In the genomic region with DNA sequence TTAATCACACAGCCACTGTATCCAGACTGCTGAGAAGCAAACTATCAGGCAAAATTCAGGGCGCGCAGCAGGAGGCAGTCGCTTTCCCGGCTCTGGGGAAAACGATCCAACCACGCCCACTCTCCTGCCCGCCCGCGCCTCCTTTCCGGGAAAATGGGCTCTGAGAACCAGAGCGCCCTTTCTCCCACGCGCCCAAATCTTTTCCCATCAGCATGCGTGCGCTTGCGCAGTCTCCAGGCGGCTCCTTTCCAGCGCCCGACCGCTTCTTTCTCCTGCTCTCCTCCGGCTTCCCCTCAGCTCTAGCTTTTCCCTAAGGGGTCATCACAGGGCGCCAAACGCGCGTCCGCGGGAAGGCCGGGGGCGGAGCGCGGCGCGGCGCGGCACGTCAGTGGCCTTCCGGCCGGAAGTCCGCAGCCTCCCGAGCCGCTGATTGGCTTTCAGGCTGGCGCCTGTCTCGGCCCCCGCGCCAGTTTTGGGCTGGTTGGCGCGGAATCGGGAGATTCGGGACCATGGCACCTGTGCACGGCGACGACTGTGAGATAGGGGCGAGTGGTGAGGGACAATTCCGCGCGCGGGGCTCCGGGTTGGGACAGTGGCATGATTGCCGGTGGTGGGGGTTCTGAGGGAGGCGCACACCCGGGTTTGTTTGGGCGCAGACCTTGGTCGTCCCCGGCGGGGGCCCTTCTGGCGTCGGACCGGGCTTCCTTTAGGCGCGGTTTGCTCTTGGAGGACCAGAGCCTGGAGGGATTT, we compare ENCODE assay signal across 8 cellular contexts. TPM values are rescaled to one million over a fixed set of nuclear protein-coding genes. Genes with fewer than 3 reads are reported as not detected.
A peak's percentile ranks its signal among the peaks of the same experiment; 100 is the strongest.
DNase-seq lines count a peak whose midpoint lies in the region; ATAC-seq and TF ChIP-seq lines count a peak whose summit lies in the region.

A gene with protein sequence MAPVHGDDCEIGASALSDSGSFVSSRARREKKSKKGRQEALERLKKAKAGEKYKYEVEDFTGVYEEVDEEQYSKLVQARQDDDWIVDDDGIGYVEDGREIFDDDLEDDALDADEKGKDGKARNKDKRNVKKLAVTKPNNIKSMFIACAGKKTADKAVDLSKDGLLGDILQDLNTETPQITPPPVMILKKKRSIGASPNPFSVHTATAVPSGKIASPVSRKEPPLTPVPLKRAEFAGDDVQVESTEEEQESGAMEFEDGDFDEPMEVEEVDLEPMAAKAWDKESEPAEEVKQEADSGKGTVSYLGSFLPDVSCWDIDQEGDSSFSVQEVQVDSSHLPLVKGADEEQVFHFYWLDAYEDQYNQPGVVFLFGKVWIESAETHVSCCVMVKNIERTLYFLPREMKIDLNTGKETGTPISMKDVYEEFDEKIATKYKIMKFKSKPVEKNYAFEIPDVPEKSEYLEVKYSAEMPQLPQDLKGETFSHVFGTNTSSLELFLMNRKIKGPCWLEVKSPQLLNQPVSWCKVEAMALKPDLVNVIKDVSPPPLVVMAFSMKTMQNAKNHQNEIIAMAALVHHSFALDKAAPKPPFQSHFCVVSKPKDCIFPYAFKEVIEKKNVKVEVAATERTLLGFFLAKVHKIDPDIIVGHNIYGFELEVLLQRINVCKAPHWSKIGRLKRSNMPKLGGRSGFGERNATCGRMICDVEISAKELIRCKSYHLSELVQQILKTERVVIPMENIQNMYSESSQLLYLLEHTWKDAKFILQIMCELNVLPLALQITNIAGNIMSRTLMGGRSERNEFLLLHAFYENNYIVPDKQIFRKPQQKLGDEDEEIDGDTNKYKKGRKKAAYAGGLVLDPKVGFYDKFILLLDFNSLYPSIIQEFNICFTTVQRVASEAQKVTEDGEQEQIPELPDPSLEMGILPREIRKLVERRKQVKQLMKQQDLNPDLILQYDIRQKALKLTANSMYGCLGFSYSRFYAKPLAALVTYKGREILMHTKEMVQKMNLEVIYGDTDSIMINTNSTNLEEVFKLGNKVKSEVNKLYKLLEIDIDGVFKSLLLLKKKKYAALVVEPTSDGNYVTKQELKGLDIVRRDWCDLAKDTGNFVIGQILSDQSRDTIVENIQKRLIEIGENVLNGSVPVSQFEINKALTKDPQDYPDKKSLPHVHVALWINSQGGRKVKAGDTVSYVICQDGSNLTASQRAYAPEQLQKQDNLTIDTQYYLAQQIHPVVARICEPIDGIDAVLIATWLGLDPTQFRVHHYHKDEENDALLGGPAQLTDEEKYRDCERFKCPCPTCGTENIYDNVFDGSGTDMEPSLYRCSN (N-terminal part only) (plus strand): TSS at position 466 of the 750 bp plus-strand sequence. CDS start 44 bp downstream, at position 510.

- no peaks in the 10 kb centered on the region for H3K36me3 ChIP-seq in CD4-positive, CD25-positive, alpha-beta regulatory T cell (ENCODE audit: control insufficient read depth, insufficient read depth, low read length)
- H3K36me3 ChIP-seq in liver (ENCODE audit: control insufficient read depth in 4 of 4, insufficient read depth in 3 of 4, low read depth in 1 of 4, low read length in 3 of 4): no peaks in the 10 kb centered on the region

- no peaks in the 10 kb centered on the region for H3K36me3 Mint-ChIP-seq in CD4-positive, CD25-positive, alpha-beta regulatory T cell

- TF ChIP-seq CTCF in dorsolateral prefrontal cortex (IDR thresholded peaks at IDR 0.05 in 54 of 56, conservative IDR thresholded peaks at IDR 0.05 in 2 of 56; ENCODE audit: low read depth in 1 of 56, partially characterized antibody in 56 of 56) (peak in 41 of 56 donors; percentile 1 to 63 (median 32)), liver (IDR thresholded peaks at IDR 0.05; ENCODE audit: low read depth, low read length, missing input control) (no peak)

- under 1% methylated on average over 70 of the region's 70 CpGs for WGBS in liver

- no peaks in the 10 kb centered on the region for H3K27me3 ChIP-seq in CD4-positive, CD25-positive, alpha-beta regulatory T cell (ENCODE audit: control insufficient read depth, insufficient read depth, low read length)
- H3K27me3 ChIP-seq in dorsolateral prefrontal cortex (peaks cover 0 to 17% (median 0%) of the 10 kb centered on the region in 45 donors), liver (ENCODE audit: control insufficient read depth in 4 of 4, insufficient read depth in 4 of 4, low read length in 3 of 4) (no peaks in the 10 kb centered on the region)

- H3K9ac ChIP-seq in liver (ENCODE audit: low read depth in 1 of 2, low read length in 2 of 2): peak within 1 kb of the TSS; percentile 5 to 31

- no peaks in the 10 kb centered on the region for H3K9me3 ChIP-seq in CD4-positive, CD25-positive, alpha-beta regulatory T cell (ENCODE audit: control insufficient read depth in 2 of 2, low read length in 2 of 2)
- no peaks in the 10 kb centered on the region for H3K9me3 ChIP-seq in liver (ENCODE audit: control insufficient read depth in 4 of 4, low read length in 3 of 4)

- peaks cover 6 to 22% (median 13%) of the 10 kb centered on the region in 4 donors for H3K4me1 Mint-ChIP-seq in CD4-positive, CD25-positive, alpha-beta regulatory T cell

- peak within 1 kb of the TSS; percentile 77 to 84 (median 83) for H3K27ac Mint-ChIP-seq in CD4-positive, CD25-positive, alpha-beta regulatory T cell

- peaks cover 8% of the 10 kb centered on the region for H3K27me3 Mint-ChIP-seq in CD4-positive, CD25-positive, alpha-beta regulatory T cell

- H3K4me3 Mint-ChIP-seq in CD4-positive, CD25-positive, alpha-beta regulatory T cell: peak within 1 kb of the TSS; percentile 90 to 96 (median 92)

- H3K4me3 ChIP-seq in CD4-positive, CD25-positive, alpha-beta regulatory T cell (ENCODE audit: low read depth, low read length): peak within 1 kb of the TSS; percentile 88
- H3K4me3 ChIP-seq in dorsolateral prefrontal cortex: peak within 1 kb of the TSS; percentile 45 to 82 (median 67)
- peak within 1 kb of the TSS; percentile 56 to 63 (median 61) for H3K4me3 ChIP-seq in liver (ENCODE audit: low read depth in 1 of 3, low read length in 3 of 3)

- DNase-seq in CD4-positive, CD25-positive, alpha-beta regulatory T cell: peak; percentile 55 to 82 (median 60)
- peak; percentile 88 for DNase-seq in NCI-H748 treated with DMSO at 0.1 percent for 48 hours (lab: John Stamatoyannopoulos, UW)
- DNase-seq in activated CD4-positive, alpha-beta T cell treated with anti-CD3 and anti-CD28 coated beads, Interleukin-2, amount 50 U/mL, for 48 hours: peak; percentile 81 to 87
- peak; percentile 84 to 93 (median 88) for DNase-seq in dorsolateral prefrontal cortex
- peak; percentile 74 for DNase-seq in stimulated activated CD4-positive, alpha-beta T cell treated with anti-CD3 and anti-CD28 coated beads, Interleukin-4, amount 100 ng/mL, for 1 hour

- peaks cover 5% of the 10 kb centered on the region for H3K4me1 ChIP-seq in CD4-positive, CD25-positive, alpha-beta regulatory T cell (ENCODE audit: control insufficient read depth, insufficient read depth, low read length, poor library complexity, severe bottlenecking)
- H3K4me1 ChIP-seq in liver (ENCODE audit: control insufficient read depth in 4 of 4, insufficient read depth in 4 of 4, low read length in 3 of 4): peaks cover 0 to 9% (median 2%) of the 10 kb centered on the region in 4 donors

- ATAC-seq in CD4-positive, CD25-positive, alpha-beta regulatory T cell (ENCODE audit: low read depth in 2 of 2): peak; percentile 89 to 91
- ATAC-seq in GM19397 (IDR thresholded peaks at IDR 0.05; ENCODE audit: unreplicated experiment) (peak; percentile 96), HG03565 (IDR thresholded peaks at IDR 0.05; ENCODE audit: unreplicated experiment) (peak; percentile 98)

- peak; percentile 30 to 54 for TF ChIP-seq RAD21 in liver (IDR thresholded peaks at IDR 0.05)

- intact Hi-C loops in dorsolateral prefrontal cortex (cut with DNase I): no loop called here

- peak within 1 kb of the TSS; percentile 51 for H3K27ac ChIP-seq in CD4-positive, CD25-positive, alpha-beta regulatory T cell (ENCODE audit: insufficient read depth, low read length, poor library complexity, severe bottlenecking)
- H3K27ac ChIP-seq in dorsolateral prefrontal cortex (peak within 1 kb of the TSS in 56 of 59 donors; percentile 7 to 85 (median 68)), liver (ENCODE audit: low read depth in 1 of 2, low read length in 2 of 2) (peak within 1 kb of the TSS; percentile 66 to 70)

- no peaks in the 10 kb centered on the region for H3K9me3 Mint-ChIP-seq in CD4-positive, CD25-positive, alpha-beta regulatory T cell

TF ChIP-seq in liver, 16 proteins besides CTCF, POLR2A, EP300 and RAD21 (continues in another document):
- TF ChIP-seq SP1 (IDR thresholded peaks at IDR 0.05) (peak; percentile 76), GABPA (IDR thresholded peaks at IDR 0.05 in 1 of 2, conservative IDR thresholded peaks at IDR 0.05 in 1 of 2) (peak in 1 of 2 donors; percentile 88), NR2F2 (IDR thresholded peaks at IDR 0.05) (no peak), FOXA2 (IDR thresholded peaks at IDR 0.05) (peak; percentile 25), RXRA (IDR thresholded peaks at IDR 0.05) (peak; percentile 25 to 48), TAF1 (conservative IDR thresholded peaks at IDR 0.05) (no peak)
- TF ChIP-seq, protein P1, sequence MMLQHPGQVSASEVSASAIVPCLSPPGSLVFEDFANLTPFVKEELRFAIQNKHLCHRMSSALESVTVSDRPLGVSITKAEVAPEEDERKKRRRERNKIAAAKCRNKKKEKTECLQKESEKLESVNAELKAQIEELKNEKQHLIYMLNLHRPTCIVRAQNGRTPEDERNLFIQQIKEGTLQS (IDR thresholded peaks at IDR 0.05): no peak

RNA-seq across cellular contexts. Expression of the gene that starts here (rescaled TPM):
- 10.2 TPM for total RNA-seq in CD4-positive, CD25-positive, alpha-beta regulatory T cell
- 1 to 10 TPM; 3.1 to 4.9 (median 4.5) TPM for polyA plus RNA-seq in CD4-positive, CD25-positive, alpha-beta regulatory T cell
- total RNA-seq in dorsolateral prefrontal cortex: 10 to 100 TPM in 111 of 120 experiments, 1 to 10 TPM in 9; 9.1 to 19.6 (median 13.6) TPM
- total RNA-seq in liver: 10 to 100 TPM in 1 of 2 donors, 1 to 10 TPM in 1; 7.3 to 12.7 TPM
- 1 to 10 TPM in 1 of 2 donors, under 1 TPM in 1; 0.93 to 1.3 TPM for polyA plus RNA-seq in liver

Comparison
In these comparisons a context has a peak if more than half of its experiments do, and no peak if none do; other contexts are left out.
1. Peak in every context shown above with its lines: DNase-seq, ATAC-seq, H3K4me3 ChIP-seq and H3K27ac ChIP-seq.